ENCODE assay signal across 19 cellular contexts in genomic region chr14:102811254-102811963, GRCh38. TPM values are rescaled to one million over a fixed set of nuclear protein-coding genes. Genes with fewer than 3 reads are reported as not detected.
DNase-seq lines count a peak whose midpoint lies in the region; ATAC-seq and TF ChIP-seq lines count a peak whose summit lies in the region.
"Had no signal": no experiment of that assay in that cellular context is flagged by ENCODE, and none has a peak within 500 bp of the region (broad histone marks: within the 10 kb centered on the region; RNA-seq: fewer than 3 reads in every experiment).

No MANE protein-coding gene starts in this region.

- no peak overlapping the region for H2BK15ac ChIP-seq in IMR-90 (ENCODE audit: low read depth, low read length)

- no peak overlapping the region for H3K18ac ChIP-seq in IMR-90 (ENCODE audit: low read depth, low read length)

- WGBS in IMR-90 (ENCODE audit: extremely low coverage in 2 of 2, insufficient read length in 1 of 2), 2 experiments: no CpG with 5 or more reads among the region's 12 CpGs

- no peak for TF ChIP-seq RAD21 in IMR-90 (IDR thresholded peaks at IDR 0.05; ENCODE audit: low read length)

- no peak for TF ChIP-seq POLR2A in IMR-90 (IDR thresholded peaks at IDR 0.05; ENCODE audit: low read depth, low read length)

- H3K36me3 Mint-ChIP-seq in activated CD8-positive, alpha-beta memory T cell treated with anti-CD3 and anti-CD28 coated beads, Interleukin-2, amount 10 ng/mL, durations not matched to agents 7 days and 5 days: peaks cover 35% of the 10 kb centered on the region
- H3K36me3 Mint-ChIP-seq in activated T-helper 17 cell treated with anti-CD3 and anti-CD28 coated beads, Interleukin-2, amount 50 U/mL, for 72 hours (ENCODE audit: low read depth): peaks cover 99% of the 10 kb centered on the region
- peaks cover 88% of the 10 kb centered on the region for H3K36me3 Mint-ChIP-seq in stimulated activated effector memory CD8-positive, alpha-beta T cell treated with anti-CD3 and anti-CD28 coated beads, Interleukin-12 subunit alpha, Interleukin-12 subunit beta, amount 100 ng/mL, for 72 hours

- intact Hi-C loops in IMR-90 (cut with micrococcal nuclease): no loop called here

- no peak overlapping the region for H2AFZ ChIP-seq in IMR-90 (replicated peaks; ENCODE audit: low read length, poor library complexity)

- in situ Hi-C loops in IMR-90 (cut with MboI; ENCODE audit: low sequenced_read_pairs): no loop called here

- H3K27ac ChIP-seq in IMR-90 (ENCODE audit: insufficient read depth, low read length) (no peak overlapping the region), caudate nucleus (ENCODE audit: low read depth, low read length) (no peak overlapping the region)
- H3K27ac ChIP-seq: brain microvascular endothelial cell, C4-2B, esophagus muscularis mucosa, gastroesophageal sphincter, sigmoid colon had no signal

- DNase-seq in activated CD8-positive, alpha-beta memory T cell treated with anti-CD3 and anti-CD28 coated beads, Interleukin-2, amount 10 ng/mL, durations not matched to agents 7 days and 5 days: peak; percentile 56
- DNase-seq in activated CD8-positive, alpha-beta memory T cell treated with anti-CD3 and anti-CD28 coated beads for 24 hours: no peak
- DNase-seq in IMR-90 (no peak), caudate nucleus (lab: John Stamatoyannopoulos, UW) (no peak), NCI-H510A (lab: John Stamatoyannopoulos, UW) (no peak)
- DNase-seq in stimulated activated effector memory CD8-positive, alpha-beta T cell treated with anti-CD3 and anti-CD28 coated beads, Interleukin-12 subunit alpha, Interleukin-12 subunit beta, amount 100 ng/mL, for 72 hours (ENCODE audit: low spot score in 2 of 2): no peak
- DNase-seq: activated gamma-delta T cell; brain microvascular endothelial cell; effector memory CD4-positive, alpha-beta T cell; hypothalamus; NCI-H774; sigmoid colon; stimulated activated CD8-positive, alpha-beta memory T cell treated with anti-CD3 and anti-CD28 coated beads, Interleukin-4, amount 100 ng/mL, for 48 hours had no signal

- H3K79me1 ChIP-seq in IMR-90 (ENCODE audit: low read depth in 1 of 2, low read length in 2 of 2): peaks cover 37 to 62% of the 10 kb centered on the region in 2 experiments

- peak overlapping the region; percentile 79 for H3K27ac Mint-ChIP-seq in activated CD8-positive, alpha-beta memory T cell treated with anti-CD3 and anti-CD28 coated beads, Interleukin-2, amount 10 ng/mL, durations not matched to agents 7 days and 5 days
- H3K27ac Mint-ChIP-seq in activated T-helper 17 cell treated with anti-CD3 and anti-CD28 coated beads, Interleukin-2, amount 50 U/mL, for 72 hours: peak overlapping the region; percentile 88
- H3K27ac Mint-ChIP-seq in stimulated activated effector memory CD8-positive, alpha-beta T cell treated with anti-CD3 and anti-CD28 coated beads, Interleukin-12 subunit alpha, Interleukin-12 subunit beta, amount 100 ng/mL, for 72 hours: peak overlapping the region; percentile 72
- H3K27ac Mint-ChIP-seq: progenitor cell of endocrine pancreas had no signal

- no peak overlapping the region for H4K91ac ChIP-seq in IMR-90 (ENCODE audit: insufficient read depth, low read depth, low read length)

- dilution Hi-C loops in IMR-90 (cut with HindIII; ENCODE audit: low sequenced_read_pairs, unreplicated experiment): no loop called here

- H3K9ac ChIP-seq in IMR-90 (ENCODE audit: low read depth, low read length): no peak overlapping the region

- H3K4me3 Mint-ChIP-seq in activated CD8-positive, alpha-beta memory T cell treated with anti-CD3 and anti-CD28 coated beads, Interleukin-2, amount 10 ng/mL, durations not matched to agents 7 days and 5 days: no peak overlapping the region
- H3K4me3 Mint-ChIP-seq in activated T-helper 17 cell treated with anti-CD3 and anti-CD28 coated beads, Interleukin-2, amount 50 U/mL, for 72 hours: peak overlapping the region; percentile 87
- H3K4me3 Mint-ChIP-seq in stimulated activated effector memory CD8-positive, alpha-beta T cell treated with anti-CD3 and anti-CD28 coated beads, Interleukin-12 subunit alpha, Interleukin-12 subunit beta, amount 100 ng/mL, for 72 hours: no peak overlapping the region

- no peak overlapping the region for H3K4me2 ChIP-seq in IMR-90 (ENCODE audit: low read depth, low read length)

- no peak overlapping the region for H2BK5ac ChIP-seq in IMR-90 (ENCODE audit: low read depth, low read length, poor library complexity, severe bottlenecking)

- no peak overlapping the region for H3K56ac ChIP-seq in IMR-90 (ENCODE audit: extremely low read depth, insufficient read depth, low read length)

- H3K4me1 Mint-ChIP-seq in activated CD8-positive, alpha-beta memory T cell treated with anti-CD3 and anti-CD28 coated beads, Interleukin-2, amount 10 ng/mL, durations not matched to agents 7 days and 5 days: peaks cover 72% of the 10 kb centered on the region
- peaks cover 65% of the 10 kb centered on the region for H3K4me1 Mint-ChIP-seq in activated T-helper 17 cell treated with anti-CD3 and anti-CD28 coated beads, Interleukin-2, amount 50 U/mL, for 72 hours
- H3K4me1 Mint-ChIP-seq in stimulated activated effector memory CD8-positive, alpha-beta T cell treated with anti-CD3 and anti-CD28 coated beads, Interleukin-12 subunit alpha, Interleukin-12 subunit beta, amount 100 ng/mL, for 72 hours: peaks cover 80% of the 10 kb centered on the region

- H3K9me3 Mint-ChIP-seq in activated CD8-positive, alpha-beta memory T cell treated with anti-CD3 and anti-CD28 coated beads, Interleukin-2, amount 10 ng/mL, durations not matched to agents 7 days and 5 days (ENCODE audit: low read depth): no peaks in the 10 kb centered on the region
- no peaks in the 10 kb centered on the region for H3K9me3 Mint-ChIP-seq in activated T-helper 17 cell treated with anti-CD3 and anti-CD28 coated beads, Interleukin-2, amount 50 U/mL, for 72 hours
- H3K9me3 Mint-ChIP-seq in stimulated activated effector memory CD8-positive, alpha-beta T cell treated with anti-CD3 and anti-CD28 coated beads, Interleukin-12 subunit alpha, Interleukin-12 subunit beta, amount 100 ng/mL, for 72 hours: no peaks in the 10 kb centered on the region

- H3K9me1 ChIP-seq in IMR-90 (ENCODE audit: insufficient read depth, low read length): peaks cover 22% of the 10 kb centered on the region

- no peak overlapping the region for H2AK5ac ChIP-seq in IMR-90 (ENCODE audit: low read depth, low read length)

- ATAC-seq in activated CD8-positive, alpha-beta memory T cell treated with anti-CD3 and anti-CD28 coated beads, Interleukin-2, amount 10 ng/mL, durations not matched to agents 7 days and 5 days: peak; percentile 37
- no peak for ATAC-seq in IMR-90 (ENCODE audit: low read depth)
- ATAC-seq in activated T-helper 17 cell treated with anti-CD3 and anti-CD28 coated beads, Interleukin-2, amount 50 U/mL, for 72 hours (replicated peaks): peak; percentile 20
- ATAC-seq in stimulated activated effector memory CD8-positive, alpha-beta T cell treated with anti-CD3 and anti-CD28 coated beads, Interleukin-12 subunit alpha, Interleukin-12 subunit beta, amount 100 ng/mL, for 72 hours: peak; percentile 48
- ATAC-seq in GM19455 (IDR thresholded peaks at IDR 0.05; ENCODE audit: unreplicated experiment): no peak
- ATAC-seq: gastroesophageal sphincter had no signal

- H3K4me3 ChIP-seq in IMR-90 (ENCODE audit: insufficient read depth, low read depth, low read length): no peak overlapping the region
- H3K4me3 ChIP-seq: esophagus muscularis mucosa, gastroesophageal sphincter, sigmoid colon had no signal

- 0 out of 2 replicates have a peak overlapping the region, but pooled peaks have one; percentile 19 for H3K14ac ChIP-seq in IMR-90 (replicated peaks; ENCODE audit: low read depth, low read length)

- no peaks in the 10 kb centered on the region for H3K27me3 ChIP-seq in IMR-90 (ENCODE audit: control insufficient read depth, insufficient read depth, low read length)
- H3K27me3 ChIP-seq: brain microvascular endothelial cell, esophagus muscularis mucosa, gastroesophageal sphincter, sigmoid colon had no signal

- H3K4ac ChIP-seq in IMR-90 (ENCODE audit: low read depth, low read length): no peak overlapping the region

- no peaks in the 10 kb centered on the region for H3K27me3 Mint-ChIP-seq in activated CD8-positive, alpha-beta memory T cell treated with anti-CD3 and anti-CD28 coated beads, Interleukin-2, amount 10 ng/mL, durations not matched to agents 7 days and 5 days
- no peaks in the 10 kb centered on the region for H3K27me3 Mint-ChIP-seq in activated T-helper 17 cell treated with anti-CD3 and anti-CD28 coated beads, Interleukin-2, amount 50 U/mL, for 72 hours
- H3K27me3 Mint-ChIP-seq: progenitor cell of endocrine pancreas had no signal

- H4K20me1 ChIP-seq in IMR-90 (ENCODE audit: insufficient read depth, low read length): peaks cover 46% of the 10 kb centered on the region

- no peak for TF ChIP-seq CTCF in IMR-90 (conservative IDR thresholded peaks at IDR 0.05; ENCODE audit: low read depth, low read length)

- H4K5ac ChIP-seq in IMR-90 (ENCODE audit: low read depth, low read length): no peak overlapping the region

- no peak overlapping the region for H4K8ac ChIP-seq in IMR-90 (ENCODE audit: low read depth in 2 of 2, low read length in 2 of 2)

- CTCF ChIA-PET in activated CD8-positive, alpha-beta memory T cell treated with anti-CD3 and anti-CD28 coated beads, Interleukin-2, amount 10 ng/mL, durations not matched to agents 7 days and 5 days (lab: Charles Lee): interaction anchor here (0.6 to 1.3 kb wide), 3 partner anchors 27 to 120 kb away, joined by 3 to 5 read pairs (median 3); no protein-coding TSS in a partner anchor
- CTCF ChIA-PET in IMR-90 (lab: Yijun Ruan, JAX): no interaction called here

- no peak overlapping the region for H2AK9ac ChIP-seq in IMR-90 (replicated peaks; ENCODE audit: low read depth, low read length, poor library complexity)

- no peak overlapping the region for H2BK20ac ChIP-seq in IMR-90 (ENCODE audit: low read depth, low read length)

- no peaks in the 10 kb centered on the region for H3K9me3 ChIP-seq in IMR-90 (ENCODE audit: control insufficient read depth, insufficient read depth, low read length)
- H3K9me3 ChIP-seq: esophagus muscularis mucosa, gastroesophageal sphincter, sigmoid colon had no signal

- peaks cover 1% of the 10 kb centered on the region; the same call in 1 of the 2 replicates for H3K36me3 ChIP-seq in IMR-90 (ENCODE audit: control insufficient read depth, insufficient read depth, low read length)
- H3K36me3 ChIP-seq: brain microvascular endothelial cell, esophagus muscularis mucosa, gastroesophageal sphincter, sigmoid colon had no signal

- BruUV-seq in IMR-90 (replicated peaks; lab: Mats Ljungman, UMichigan): no TSS peak

- H3K23ac ChIP-seq in IMR-90 (ENCODE audit: low read depth, low read length): no peak overlapping the region

- H3K4me1 ChIP-seq in IMR-90 (ENCODE audit: control insufficient read depth, insufficient read depth, low read length): peaks cover 3% of the 10 kb centered on the region
- H3K4me1 ChIP-seq: esophagus muscularis mucosa, gastroesophageal sphincter, sigmoid colon had no signal

- H2BK120ac ChIP-seq in IMR-90 (ENCODE audit: low read depth, low read length): no peak overlapping the region

- POLR2A ChIA-PET in IMR-90 (lab: Charles Lee; ENCODE audit: unreplicated experiment): interaction anchor here (0.6 kb wide), 1 partner anchor 19 kb away, joined by 4 read pairs; no protein-coding TSS in a partner anchor

RNA-seq across cellular contexts. Expression of gene TRAF3, which starts 34.2 kb away (rescaled TPM):
- 10 to 100 TPM; 49.5 to 78.1 TPM for total RNA-seq in activated CD8-positive, alpha-beta memory T cell treated with anti-CD3 and anti-CD28 coated beads, Interleukin-2, amount 10 ng/mL, durations not matched to agents 7 days and 5 days
- 25.3 and 25.6 TPM in 2 replicates for total RNA-seq in IMR-90 (2012; rRNA removed)
- 21.2 TPM in 2 replicates for polyA plus RNA-seq in IMR-90 (2012; rRNA removed)
- polyA plus RNA-seq in IMR-90 (2012; cell fraction: cytosol; rRNA removed): 10.5 and 14.4 TPM in 2 replicates
- 29.8 and 31.8 TPM in 2 replicates for polyA plus RNA-seq in IMR-90 (2012; cell fraction: nucleus; rRNA removed; ENCODE audit: low replicate concordance)
- 100 to 1,000 TPM in 1 of 2 donors, 10 to 100 TPM in 1; 61.7 to 133 TPM for total RNA-seq in activated T-helper 17 cell treated with anti-CD3 and anti-CD28 coated beads, Interleukin-2, amount 50 U/mL, for 72 hours

Comparison
In these comparisons a context has a peak if more than half of its experiments do, and no peak if none do; other contexts are left out.
1. ATAC-seq: peak in activated CD8-positive, alpha-beta memory T cell treated with anti-CD3 and anti-CD28 coated beads, Interleukin-2, amount 10 ng/mL, durations not matched to agents 7 days and 5 days (single experiment), activated T-helper 17 cell treated with anti-CD3 and anti-CD28 coated beads, Interleukin-2, amount 50 U/mL, for 72 hours (single experiment) and stimulated activated effector memory CD8-positive, alpha-beta T cell treated with anti-CD3 and anti-CD28 coated beads, Interleukin-12 subunit alpha, Interleukin-12 subunit beta, amount 100 ng/mL, for 72 hours (single experiment); none in IMR-90 (single experiment) and GM19455 (single experiment).
2. Peak in every context shown above with its lines, with median percentiles within 50 percentile points of each other: H3K27ac Mint-ChIP-seq.